In genomic region chr9:35096035-35096849, GRCh38 we compare ENCODE assay signal across 2 cellular contexts.
A peak's percentile ranks its signal among the peaks of the same experiment; 100 is the strongest.
TF ChIP-seq lines count a peak whose summit lies in the region.

TSS of gene PIGO (minus strand) at chr9:35096591. CDS start at chr9:35095565, 1,026 bp downstream.

TF ChIP-seq in HCT116, 20 proteins besides CTCF, POLR2A, EP300 and RAD21 (continued from another document):
- TF ChIP-seq MAX (IDR thresholded peaks at IDR 0.05) (no peak), SRF (IDR thresholded peaks at IDR 0.05; ENCODE audit: low read depth) (no peak), CBX3 (IDR thresholded peaks at IDR 0.05; ENCODE audit: low read depth) (no peak), FOSL1 (IDR thresholded peaks at IDR 0.05; ENCODE audit: low read depth) (no peak), POLR2AphosphoS5 (IDR thresholded peaks at IDR 0.05; ENCODE audit: low read depth, low read length) (peak; percentile 83; the same call in 1 of the 2 replicates), ZFX (IDR thresholded peaks at IDR 0.05) (peak; percentile 98), ZBTB33 (IDR thresholded peaks at IDR 0.05; ENCODE audit: extremely low read depth, insufficient replicate concordance, low read length) (peak; percentile 54), ELF1 (IDR thresholded peaks at IDR 0.05; ENCODE audit: borderline replicate concordance, low read depth) (no peak), REST (IDR thresholded peaks at IDR 0.05; ENCODE audit: low read depth) (no peak), CEBPB (IDR thresholded peaks at IDR 0.05; ENCODE audit: low read depth) (no peak), EGR1 (IDR thresholded peaks at IDR 0.05; ENCODE audit: low read depth) (no peak), ZNF274 (IDR thresholded peaks at IDR 0.05; ENCODE audit: low read depth, low read length) (no peak), YY1 (IDR thresholded peaks at IDR 0.05; ENCODE audit: extremely low read depth, insufficient replicate concordance, low read depth, low read length) (peak; percentile 84), SP1 (IDR thresholded peaks at IDR 0.05; ENCODE audit: low read depth) (no peak)

TF ChIP-seq in SK-N-SH, 30 proteins besides CTCF, POLR2A, EP300 and RAD21 (continued from another document):
- TF ChIP-seq REST (IDR thresholded peaks at IDR 0.05; ENCODE audit: low read depth, low read length) = 0 out of 2 replicates have a peak, but pooled peaks have one; percentile 13
- TF ChIP-seq SIN3A (IDR thresholded peaks at IDR 0.05; ENCODE audit: borderline replicate concordance, low read depth, low read length) = peak; percentile 63; the same call in 1 of the 2 replicates
- peak; percentile 76; the same call in 1 of the 2 replicates for TF ChIP-seq TAF1 (IDR thresholded peaks at IDR 0.05; ENCODE audit: borderline replicate concordance, low read depth, low read length)
- peak; percentile 85 for TF ChIP-seq YY1 (IDR thresholded peaks at IDR 0.05; ENCODE audit: low read depth)
- TF ChIP-seq ZBTB33 (IDR thresholded peaks at IDR 0.05; ENCODE audit: borderline replicate concordance, low read depth) = 0 out of 2 replicates have a peak, but pooled peaks have one; percentile 28
- peak; percentile 51 for TF ChIP-seq SMC3 (IDR thresholded peaks at IDR 0.05; ENCODE audit: low read depth, low read length)
- TF ChIP-seq RFX5 (IDR thresholded peaks at IDR 0.05; ENCODE audit: low read length) = no peak
- no peak for TF ChIP-seq FOXM1 (IDR thresholded peaks at IDR 0.05; ENCODE audit: low read depth)
- TF ChIP-seq GABPA (IDR thresholded peaks at IDR 0.05; ENCODE audit: low read depth) = peak; percentile 82
- TF ChIP-seq IRF3 (IDR thresholded peaks at IDR 0.05; ENCODE audit: low read depth, low read length) = no peak
- TF ChIP-seq POLR2AphosphoS5 (IDR thresholded peaks at IDR 0.05; ENCODE audit: low read depth, low read length) = peak; percentile 60
- TF ChIP-seq FOXJ3 (CRISPR knock-in tag; IDR thresholded peaks at IDR 0.05) = 0 out of 2 replicates have a peak, but pooled peaks have one; percentile 66
- peak; percentile 62 for TF ChIP-seq CHD2 (IDR thresholded peaks at IDR 0.05; ENCODE audit: low read length, partially characterized antibody)
TF ChIP-seq in SK-N-SH: peak in this region for 14.
